Comparison of ENCODE assay signal across 23 cellular contexts in genomic region chr20:51735728-51736600, GRCh38. TPM values are rescaled to one million over a fixed set of nuclear protein-coding genes. Genes with fewer than 3 reads are reported as not detected.
DNase-seq lines count a peak whose midpoint lies in the region; ATAC-seq and TF ChIP-seq lines count a peak whose summit lies in the region.
"Had no signal": no experiment of that assay in that cellular context is flagged by ENCODE, and none has a peak within 500 bp of the region (broad histone marks: within the 10 kb centered on the region; RNA-seq: fewer than 3 reads in every experiment).

No MANE protein-coding gene starts in this region.

- H3K9me1 ChIP-seq in IMR-90 (ENCODE audit: insufficient read depth, low read length), result peaks cover 25% of the 10 kb centered on the region

- H3K14ac ChIP-seq in IMR-90 (replicated peaks; ENCODE audit: low read depth, low read length) (no peak overlapping the region), neuronal stem cell (ENCODE audit: low read length) (no peak overlapping the region)

- H2BK5ac ChIP-seq in IMR-90 (ENCODE audit: low read depth, low read length, poor library complexity, severe bottlenecking) (no peak overlapping the region), neuronal stem cell (ENCODE audit: low read length) (no peak overlapping the region)

- dilution Hi-C loops in IMR-90 (cut with HindIII; ENCODE audit: low sequenced_read_pairs, unreplicated experiment), result no loop called here

- H3K4me2 ChIP-seq in IMR-90 (ENCODE audit: low read depth, low read length), result no peak overlapping the region
- H3K4me2 ChIP-seq in neuronal stem cell (ENCODE audit: insufficient read depth, low read length, poor library complexity, severe bottlenecking), result no peak overlapping the region

- H4K91ac ChIP-seq in IMR-90 (ENCODE audit: insufficient read depth, low read depth, low read length), result no peak overlapping the region
- no peak overlapping the region for H4K91ac ChIP-seq in neuronal stem cell (ENCODE audit: low read depth, low read length, poor library complexity)

- no peaks in the 10 kb centered on the region for H3K27me3 Mint-ChIP-seq in type B pancreatic cell

- H4K8ac ChIP-seq in IMR-90 (ENCODE audit: low read depth in 2 of 2, low read length in 2 of 2) (no peak overlapping the region), neuronal stem cell (ENCODE audit: low read depth, low read length) (no peak overlapping the region)

- intact Hi-C loops in IMR-90 (cut with micrococcal nuclease), result no loop called here
- intact Hi-C loops in dorsolateral prefrontal cortex (cut with DNase I), result no loop called here

- in situ Hi-C loops in IMR-90 (cut with MboI; ENCODE audit: low sequenced_read_pairs), result no loop called here

- no peak overlapping the region for H3K4me3 Mint-ChIP-seq in type B pancreatic cell
- H3K4me3 Mint-ChIP-seq: activated CD8-positive, alpha-beta T cell treated with anti-CD3 and anti-CD28 coated beads for 36 hours; CD8-positive, alpha-beta memory T cell; naive B cell; stimulated activated effector memory CD8-positive, alpha-beta T cell treated with anti-CD3 and anti-CD28 coated beads, Interleukin-12 subunit alpha, Interleukin-12 subunit beta, amount 100 ng/mL, for 72 hours; T-helper 1 cell treated with Interleukin-12 subunit alpha and Interleukin-12 subunit beta and Interleukin-4 antibody, amounts not matched to agents 30 μg/mL and 1 μg/mL, for 36 hours had no signal

- H3K27ac ChIP-seq in IMR-90 (ENCODE audit: insufficient read depth, low read length), result no peak overlapping the region
- H3K27ac ChIP-seq in dorsolateral prefrontal cortex, result peak overlapping the region in 52 of 59 donors; percentile 2 to 84 (median 56)
- no peak overlapping the region for H3K27ac ChIP-seq in neuronal stem cell (replicated peaks; ENCODE audit: low read length)
- H3K27ac ChIP-seq: adrenal gland, parathyroid adenoma, tibial artery had no signal

- H3K4me1 Mint-ChIP-seq in type B pancreatic cell (ENCODE audit: unreplicated experiment), result peaks cover 26% of the 10 kb centered on the region
- H3K4me1 Mint-ChIP-seq: naive B cell had no signal

- H3K23ac ChIP-seq in IMR-90 (ENCODE audit: low read depth, low read length), result no peak overlapping the region
- H3K23ac ChIP-seq in neuronal stem cell (ENCODE audit: low read depth, low read length, poor library complexity), result peak overlapping the region; percentile 3

- H2BK120ac ChIP-seq in IMR-90 (ENCODE audit: low read depth, low read length) (no peak overlapping the region), neuronal stem cell (ENCODE audit: low read depth, low read length) (peak overlapping the region; percentile 10)

- H2AK5ac ChIP-seq in IMR-90 (ENCODE audit: low read depth, low read length), result no peak overlapping the region
- H2AK5ac ChIP-seq in neuronal stem cell (ENCODE audit: low read depth, low read length), result peak overlapping the region; percentile 20

- BruUV-seq in IMR-90 (replicated peaks; lab: Mats Ljungman, UMichigan), result no TSS peak

- POLR2A ChIA-PET in IMR-90 (lab: Charles Lee; ENCODE audit: unreplicated experiment), result no interaction called here

- DNase-seq in IMR-90, result no peak
- DNase-seq in dorsolateral prefrontal cortex, result no peak
- DNase-seq in neuronal stem cell (ENCODE audit: low spot score), result no peak
- DNase-seq in type B pancreatic cell (ENCODE audit: extremely low spot score, unreplicated experiment), result no peak
- DNase-seq in superior temporal gyrus (ENCODE audit: extremely low spot score), result no peak
- DNase-seq in NCI-H146 treated with DMSO at 0.1 percent for 48 hours (lab: John Stamatoyannopoulos, UW; ENCODE audit: unreplicated experiment), result no peak
- DNase-seq in NCI-H1417 treated with DMSO at 0.1 percent for 48 hours (lab: John Stamatoyannopoulos, UW), result no peak
- DNase-seq: activated CD8-positive, alpha-beta T cell treated with anti-CD3 and anti-CD28 coated beads for 36 hours; activated gamma-delta T cell treated with Interleukin-2 at 50 U/mL for 16 hours; adrenal gland; CD8-positive, alpha-beta memory T cell; DMS79 treated with DMSO at 0.1 percent for 48 hours; H7; naive B cell; NCI-H1417; NCI-H2171 treated with DMSO at 0.1 percent for 48 hours; NCI-H82; OCI-M1; tibial artery had no signal

- WGBS in IMR-90 (ENCODE audit: extremely low coverage in 2 of 2, insufficient read length in 1 of 2), 2 experiments, result 93% methylated on average over 3 of the region's 11 CpGs; no CpG with 5 or more reads in 1 of the 2 experiments
- no CpG with 5 or more reads among the region's 11 CpGs for WGBS in neuronal stem cell (ENCODE audit: extremely low coverage in 2 of 2, insufficient read length in 2 of 2, insufficient replicate concordance in 1 of 2), 2 donors

- no peak overlapping the region for H2BK15ac ChIP-seq in IMR-90 (ENCODE audit: low read depth, low read length)
- peak overlapping the region; percentile 54 for H2BK15ac ChIP-seq in neuronal stem cell (ENCODE audit: low read length)

- H4K5ac ChIP-seq in IMR-90 (ENCODE audit: low read depth, low read length), result no peak overlapping the region

- H2AK9ac ChIP-seq in IMR-90 (replicated peaks; ENCODE audit: low read depth, low read length, poor library complexity), result no peak overlapping the region

- peaks cover 18% of the 10 kb centered on the region for H4K20me1 ChIP-seq in IMR-90 (ENCODE audit: insufficient read depth, low read length)

- H3K4me1 ChIP-seq in IMR-90 (ENCODE audit: control insufficient read depth, insufficient read depth, low read length) (peaks cover 14% of the 10 kb centered on the region), neuronal stem cell (ENCODE audit: control insufficient read depth in 2 of 2, insufficient read depth in 1 of 2, low read depth in 1 of 2, low read length in 2 of 2) (peaks cover 5 to 7% of the 10 kb centered on the region in 2 donors)
- H3K4me1 ChIP-seq: parathyroid adenoma had no signal

- H3K4me3 ChIP-seq in IMR-90 (ENCODE audit: insufficient read depth, low read depth, low read length) (no peak overlapping the region), dorsolateral prefrontal cortex (no peak overlapping the region), neuronal stem cell (ENCODE audit: low read length in 2 of 2) (no peak overlapping the region)
- H3K4me3 ChIP-seq: adrenal gland, tibial artery had no signal

- no peak for TF ChIP-seq CTCF in IMR-90 (conservative IDR thresholded peaks at IDR 0.05; ENCODE audit: low read depth, low read length)
- TF ChIP-seq CTCF in dorsolateral prefrontal cortex (IDR thresholded peaks at IDR 0.05 in 54 of 56, conservative IDR thresholded peaks at IDR 0.05 in 2 of 56; ENCODE audit: low read depth in 1 of 56, partially characterized antibody in 56 of 56), result no peak
- no peak for TF ChIP-seq CTCF in type B pancreatic cell (conservative IDR thresholded peaks at IDR 0.05)

- no peak overlapping the region for H2AFZ ChIP-seq in IMR-90 (replicated peaks; ENCODE audit: low read length, poor library complexity)
- H2AFZ ChIP-seq in neuronal stem cell (ENCODE audit: low read length), result no peak overlapping the region
- H2AFZ ChIP-seq: parathyroid adenoma had no signal

- H3K9me3 Mint-ChIP-seq in type B pancreatic cell, result no peaks in the 10 kb centered on the region
- H3K9me3 Mint-ChIP-seq: activated CD8-positive, alpha-beta T cell treated with anti-CD3 and anti-CD28 coated beads for 36 hours; CD8-positive, alpha-beta memory T cell; naive B cell; stimulated activated effector memory CD8-positive, alpha-beta T cell treated with anti-CD3 and anti-CD28 coated beads, Interleukin-12 subunit alpha, Interleukin-12 subunit beta, amount 100 ng/mL, for 72 hours; T-helper 1 cell treated with Interleukin-12 subunit alpha and Interleukin-12 subunit beta and Interleukin-4 antibody, amounts not matched to agents 30 μg/mL and 1 μg/mL, for 36 hours had no signal

- H3K9me3 ChIP-seq in IMR-90 (ENCODE audit: control insufficient read depth, insufficient read depth, low read length) (no peaks in the 10 kb centered on the region), neuronal stem cell (replicated peaks in 1 of 2; ENCODE audit: control insufficient read depth in 2 of 2, insufficient read depth in 1 of 2, low read depth in 1 of 2, low read length in 2 of 2) (peaks cover 0 to 3% of the 10 kb centered on the region in 2 donors)
- H3K9me3 ChIP-seq: adrenal gland, tibial artery had no signal

- H3K27me3 ChIP-seq in IMR-90 (ENCODE audit: control insufficient read depth, insufficient read depth, low read length) (no peaks in the 10 kb centered on the region), dorsolateral prefrontal cortex (no peaks in the 10 kb centered on the region), neuronal stem cell (ENCODE audit: control insufficient read depth in 3 of 3, insufficient read depth in 3 of 3, low read depth in 1 of 3, low read length in 3 of 3) (no peaks in the 10 kb centered on the region)
- H3K27me3 ChIP-seq: adrenal gland, tibial artery had no signal

- H3K4ac ChIP-seq in IMR-90 (ENCODE audit: low read depth, low read length) (0 out of 2 replicates have a peak overlapping the region, but pooled peaks have one; percentile 51), neuronal stem cell (ENCODE audit: low read length) (no peak overlapping the region)

- no peak overlapping the region for H3K9ac ChIP-seq in IMR-90 (ENCODE audit: low read depth, low read length)
- H3K9ac ChIP-seq in neuronal stem cell (ENCODE audit: low read depth, low read length, poor library complexity), result peak overlapping the region; percentile 7
- H3K9ac ChIP-seq: parathyroid adenoma had no signal

- no peak for TF ChIP-seq POLR2A in IMR-90 (IDR thresholded peaks at IDR 0.05; ENCODE audit: low read depth, low read length)

- H3K56ac ChIP-seq in IMR-90 (ENCODE audit: extremely low read depth, insufficient read depth, low read length), result no peak overlapping the region

- H3K27ac Mint-ChIP-seq in type B pancreatic cell, result peak overlapping the region; percentile 42
- H3K27ac Mint-ChIP-seq: activated CD8-positive, alpha-beta T cell treated with anti-CD3 and anti-CD28 coated beads for 36 hours; stimulated activated effector memory CD8-positive, alpha-beta T cell treated with anti-CD3 and anti-CD28 coated beads, Interleukin-12 subunit alpha, Interleukin-12 subunit beta, amount 100 ng/mL, for 72 hours; T-helper 1 cell treated with Interleukin-12 subunit alpha and Interleukin-12 subunit beta and Interleukin-4 antibody, amounts not matched to agents 30 μg/mL and 1 μg/mL, for 36 hours had no signal

- H2BK20ac ChIP-seq in IMR-90 (ENCODE audit: low read depth, low read length), result no peak overlapping the region

- TF ChIP-seq RAD21 in IMR-90 (IDR thresholded peaks at IDR 0.05; ENCODE audit: low read length), result no peak

- H2BK12ac ChIP-seq in neuronal stem cell (ENCODE audit: low read length), result no peak overlapping the region

- CTCF ChIA-PET in IMR-90 (lab: Yijun Ruan, JAX), result no interaction called here

- H3K36me3 Mint-ChIP-seq in type B pancreatic cell, result no peaks in the 10 kb centered on the region
- H3K36me3 Mint-ChIP-seq: CD8-positive, alpha-beta memory T cell; naive B cell had no signal

- H3K36me3 ChIP-seq in IMR-90 (ENCODE audit: control insufficient read depth, insufficient read depth, low read length) (no peaks in the 10 kb centered on the region), neuronal stem cell (replicated peaks in 1 of 2; ENCODE audit: control insufficient read depth in 2 of 2, insufficient read depth in 2 of 2, low read length in 2 of 2) (no peaks in the 10 kb centered on the region)
- H3K36me3 ChIP-seq: adrenal gland, tibial artery had no signal

- H3K79me1 ChIP-seq in IMR-90 (ENCODE audit: low read depth in 1 of 2, low read length in 2 of 2) (peaks cover 13 to 89% of the 10 kb centered on the region in 2 experiments), neuronal stem cell (ENCODE audit: low read depth, low read length) (peaks cover under 1% of the 10 kb centered on the region)

- no peak overlapping the region for H3K18ac ChIP-seq in IMR-90 (ENCODE audit: low read depth, low read length)
- H3K18ac ChIP-seq in neuronal stem cell (ENCODE audit: low read length), result no peak overlapping the region

- ATAC-seq in IMR-90 (ENCODE audit: low read depth) (no peak), HG02938 (IDR thresholded peaks at IDR 0.05; ENCODE audit: unreplicated experiment) (no peak)
- ATAC-seq: activated CD8-positive, alpha-beta T cell treated with anti-CD3 and anti-CD28 coated beads for 36 hours; stimulated activated effector memory CD8-positive, alpha-beta T cell treated with anti-CD3 and anti-CD28 coated beads, Interleukin-12 subunit alpha, Interleukin-12 subunit beta, amount 100 ng/mL, for 72 hours had no signal

RNA-seq across cellular contexts. Expression of gene ATP9A, which starts 32.2 kb away (rescaled TPM):
- 22.4 and 23.3 TPM in 2 replicates for total RNA-seq in IMR-90 (2012; rRNA removed)
- polyA plus RNA-seq in IMR-90 (2012; rRNA removed), result 10.4 and 10.6 TPM in 2 replicates
- 5.8 and 7.8 TPM in 2 replicates for polyA plus RNA-seq in IMR-90 (2012; cell fraction: cytosol; rRNA removed)
- 6.6 and 12.1 TPM in 2 replicates for polyA plus RNA-seq in IMR-90 (2012; cell fraction: nucleus; rRNA removed; ENCODE audit: low replicate concordance)
- total RNA-seq in dorsolateral prefrontal cortex, result 100 to 1,000 TPM; 142 to 325 (median 243) TPM
- 8.4 TPM for polyA plus RNA-seq in neuronal stem cell (2013, experiment 1 of 2)
- 8.9 TPM for polyA plus RNA-seq in neuronal stem cell (2013, experiment 2 of 2)
- total RNA-seq in type B pancreatic cell (ENCODE audit: low replicate concordance), result 43.5 and 55.8 TPM in 2 replicates

Comparison
In these comparisons a context has a peak if more than half of its experiments do, and no peak if none do; other contexts are left out.
1. H3K27ac ChIP-seq: peak in dorsolateral prefrontal cortex (52 of 59); none in IMR-90 (single experiment) and neuronal stem cell (single experiment).